ENCODE assay signal across 1 cellular context in the genomic region with DNA sequence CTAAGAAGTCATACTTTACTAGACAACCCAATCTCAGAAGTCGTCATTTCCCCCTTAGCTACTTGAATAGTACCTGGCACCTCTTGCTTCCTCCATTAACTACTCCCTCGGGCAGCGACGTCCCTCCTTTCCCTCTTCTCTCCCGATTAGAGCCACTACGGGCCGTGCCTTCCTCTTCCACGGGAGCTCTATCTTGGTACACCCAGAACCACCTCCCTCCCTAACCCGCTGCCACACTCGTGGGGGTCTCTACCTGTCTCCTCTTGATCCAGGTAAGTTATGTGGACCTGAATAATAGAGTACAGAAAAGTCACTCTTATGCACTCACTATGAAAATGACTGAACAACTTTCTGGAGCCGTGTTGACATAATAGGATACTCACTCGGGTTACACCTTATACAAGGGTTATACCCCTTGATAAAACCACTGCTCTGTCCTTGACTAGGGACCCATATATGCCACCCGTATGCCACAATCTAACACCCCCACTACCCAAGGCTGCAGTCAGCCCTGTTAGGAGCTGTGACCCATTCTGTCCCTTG.
TF ChIP-seq lines count a peak whose summit lies in the region.

No MANE protein-coding gene starts in this region.

TF ChIP-seq in HEK293, 187 proteins besides CTCF, POLR2A, EP300 and RAD21 (continued from another document):
- TF ChIP-seq, protein P1, sequence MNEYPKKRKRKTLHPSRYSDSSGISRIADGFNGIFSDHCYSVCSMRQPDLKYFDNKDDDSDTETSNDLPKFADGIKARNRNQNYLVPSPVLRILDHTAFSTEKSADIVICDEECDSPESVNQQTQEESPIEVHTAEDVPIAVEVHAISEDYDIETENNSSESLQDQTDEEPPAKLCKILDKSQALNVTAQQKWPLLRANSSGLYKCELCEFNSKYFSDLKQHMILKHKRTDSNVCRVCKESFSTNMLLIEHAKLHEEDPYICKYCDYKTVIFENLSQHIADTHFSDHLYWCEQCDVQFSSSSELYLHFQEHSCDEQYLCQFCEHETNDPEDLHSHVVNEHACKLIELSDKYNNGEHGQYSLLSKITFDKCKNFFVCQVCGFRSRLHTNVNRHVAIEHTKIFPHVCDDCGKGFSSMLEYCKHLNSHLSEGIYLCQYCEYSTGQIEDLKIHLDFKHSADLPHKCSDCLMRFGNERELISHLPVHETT (tag by site-specific recombination; IDR thresholded peaks at IDR 0.05): no peak
- TF ChIP-seq ZNF214 (tag by site-specific recombination; IDR thresholded peaks at IDR 0.05; ENCODE audit: borderline replicate concordance) (no peak), SP7 (tag by site-specific recombination; IDR thresholded peaks at IDR 0.05) (no peak), PRDM1 (tag by site-specific recombination; IDR thresholded peaks at IDR 0.05) (peak; percentile 32; the same call in 1 of the 2 replicates)
- TF ChIP-seq, protein P2, sequence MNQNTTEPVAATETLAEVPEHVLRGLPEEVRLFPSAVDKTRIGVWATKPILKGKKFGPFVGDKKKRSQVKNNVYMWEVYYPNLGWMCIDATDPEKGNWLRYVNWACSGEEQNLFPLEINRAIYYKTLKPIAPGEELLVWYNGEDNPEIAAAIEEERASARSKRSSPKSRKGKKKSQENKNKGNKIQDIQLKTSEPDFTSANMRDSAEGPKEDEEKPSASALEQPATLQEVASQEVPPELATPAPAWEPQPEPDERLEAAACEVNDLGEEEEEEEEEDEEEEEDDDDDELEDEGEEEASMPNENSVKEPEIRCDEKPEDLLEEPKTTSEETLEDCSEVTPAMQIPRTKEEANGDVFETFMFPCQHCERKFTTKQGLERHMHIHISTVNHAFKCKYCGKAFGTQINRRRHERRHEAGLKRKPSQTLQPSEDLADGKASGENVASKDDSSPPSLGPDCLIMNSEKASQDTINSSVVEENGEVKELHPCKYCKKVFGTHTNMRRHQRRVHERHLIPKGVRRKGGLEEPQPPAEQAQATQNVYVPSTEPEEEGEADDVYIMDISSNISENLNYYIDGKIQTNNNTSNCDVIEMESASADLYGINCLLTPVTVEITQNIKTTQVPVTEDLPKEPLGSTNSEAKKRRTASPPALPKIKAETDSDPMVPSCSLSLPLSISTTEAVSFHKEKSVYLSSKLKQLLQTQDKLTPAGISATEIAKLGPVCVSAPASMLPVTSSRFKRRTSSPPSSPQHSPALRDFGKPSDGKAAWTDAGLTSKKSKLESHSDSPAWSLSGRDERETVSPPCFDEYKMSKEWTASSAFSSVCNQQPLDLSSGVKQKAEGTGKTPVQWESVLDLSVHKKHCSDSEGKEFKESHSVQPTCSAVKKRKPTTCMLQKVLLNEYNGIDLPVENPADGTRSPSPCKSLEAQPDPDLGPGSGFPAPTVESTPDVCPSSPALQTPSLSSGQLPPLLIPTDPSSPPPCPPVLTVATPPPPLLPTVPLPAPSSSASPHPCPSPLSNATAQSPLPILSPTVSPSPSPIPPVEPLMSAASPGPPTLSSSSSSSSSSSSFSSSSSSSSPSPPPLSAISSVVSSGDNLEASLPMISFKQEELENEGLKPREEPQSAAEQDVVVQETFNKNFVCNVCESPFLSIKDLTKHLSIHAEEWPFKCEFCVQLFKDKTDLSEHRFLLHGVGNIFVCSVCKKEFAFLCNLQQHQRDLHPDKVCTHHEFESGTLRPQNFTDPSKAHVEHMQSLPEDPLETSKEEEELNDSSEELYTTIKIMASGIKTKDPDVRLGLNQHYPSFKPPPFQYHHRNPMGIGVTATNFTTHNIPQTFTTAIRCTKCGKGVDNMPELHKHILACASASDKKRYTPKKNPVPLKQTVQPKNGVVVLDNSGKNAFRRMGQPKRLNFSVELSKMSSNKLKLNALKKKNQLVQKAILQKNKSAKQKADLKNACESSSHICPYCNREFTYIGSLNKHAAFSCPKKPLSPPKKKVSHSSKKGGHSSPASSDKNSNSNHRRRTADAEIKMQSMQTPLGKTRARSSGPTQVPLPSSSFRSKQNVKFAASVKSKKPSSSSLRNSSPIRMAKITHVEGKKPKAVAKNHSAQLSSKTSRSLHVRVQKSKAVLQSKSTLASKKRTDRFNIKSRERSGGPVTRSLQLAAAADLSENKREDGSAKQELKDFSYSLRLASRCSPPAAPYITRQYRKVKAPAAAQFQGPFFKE (tag by site-specific recombination; IDR thresholded peaks at IDR 0.05; ENCODE audit: borderline replicate concordance): no peak
- TF ChIP-seq, protein P3, sequence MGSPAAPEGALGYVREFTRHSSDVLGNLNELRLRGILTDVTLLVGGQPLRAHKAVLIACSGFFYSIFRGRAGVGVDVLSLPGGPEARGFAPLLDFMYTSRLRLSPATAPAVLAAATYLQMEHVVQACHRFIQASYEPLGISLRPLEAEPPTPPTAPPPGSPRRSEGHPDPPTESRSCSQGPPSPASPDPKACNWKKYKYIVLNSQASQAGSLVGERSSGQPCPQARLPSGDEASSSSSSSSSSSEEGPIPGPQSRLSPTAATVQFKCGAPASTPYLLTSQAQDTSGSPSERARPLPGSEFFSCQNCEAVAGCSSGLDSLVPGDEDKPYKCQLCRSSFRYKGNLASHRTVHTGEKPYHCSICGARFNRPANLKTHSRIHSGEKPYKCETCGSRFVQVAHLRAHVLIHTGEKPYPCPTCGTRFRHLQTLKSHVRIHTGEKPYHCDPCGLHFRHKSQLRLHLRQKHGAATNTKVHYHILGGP (tag by site-specific recombination; IDR thresholded peaks at IDR 0.05): no peak; the same call in 1 of the 2 replicates
